In genomic region chr10:91632671-91633550, GRCh38 we compare ENCODE assay signal across 1 cellular context.
TF ChIP-seq lines count a peak whose summit lies in the region.

Gene PPP1R3C (minus strand): TSS chr10:91633071. CDS start chr10:91632969, 102 bp downstream.

TF ChIP-seq in HepG2, 621 proteins besides CTCF, POLR2A, EP300 and RAD21 (continued from another document and continues in another):
- TF ChIP-seq ZNF276 (CRISPR knock-in tag; IDR thresholded peaks at IDR 0.05; ENCODE audit: low read depth) = peak; percentile 87; the same call in 1 of the 2 replicates
- TF ChIP-seq STAT5B (CRISPR knock-in tag; IDR thresholded peaks at IDR 0.05) = no peak
- no peak for TF ChIP-seq SMARCC2 (IDR thresholded peaks at IDR 0.05)
- no peak; the same call in 1 of the 2 replicates for TF ChIP-seq CSRNP2 (CRISPR knock-in tag; conservative IDR thresholded peaks at IDR 0.05; ENCODE audit: low read depth)
- TF ChIP-seq ZNF652 (CRISPR knock-in tag; IDR thresholded peaks at IDR 0.05; ENCODE audit: borderline replicate concordance, low read depth) = no peak
- TF ChIP-seq ZNF781 (CRISPR knock-in tag; IDR thresholded peaks at IDR 0.05; ENCODE audit: borderline replicate concordance, not compliant biosample characterization) = peak; percentile 94
- TF ChIP-seq NCOA5 (CRISPR knock-in tag; IDR thresholded peaks at IDR 0.05) = no peak
- peak; percentile 69; the same call in 1 of the 2 replicates for TF ChIP-seq ZNF839 (CRISPR knock-in tag; IDR thresholded peaks at IDR 0.05; ENCODE audit: borderline replicate concordance)
- TF ChIP-seq MAZ (IDR thresholded peaks at IDR 0.05; ENCODE audit: borderline replicate concordance, low read depth, low read length) = peak; percentile 48; the same call in 1 of the 2 replicates
- peak; percentile 96 for TF ChIP-seq MAZ (CRISPR knock-in tag; IDR thresholded peaks at IDR 0.05; ENCODE audit: low read depth)
- peak; percentile 67; the same call in 1 of the 2 replicates for TF ChIP-seq SNAPC4 (CRISPR knock-in tag; IDR thresholded peaks at IDR 0.05)
- peak; percentile 93 for TF ChIP-seq ZNF451 (CRISPR knock-in tag; IDR thresholded peaks at IDR 0.05)
- TF ChIP-seq, protein P1, sequence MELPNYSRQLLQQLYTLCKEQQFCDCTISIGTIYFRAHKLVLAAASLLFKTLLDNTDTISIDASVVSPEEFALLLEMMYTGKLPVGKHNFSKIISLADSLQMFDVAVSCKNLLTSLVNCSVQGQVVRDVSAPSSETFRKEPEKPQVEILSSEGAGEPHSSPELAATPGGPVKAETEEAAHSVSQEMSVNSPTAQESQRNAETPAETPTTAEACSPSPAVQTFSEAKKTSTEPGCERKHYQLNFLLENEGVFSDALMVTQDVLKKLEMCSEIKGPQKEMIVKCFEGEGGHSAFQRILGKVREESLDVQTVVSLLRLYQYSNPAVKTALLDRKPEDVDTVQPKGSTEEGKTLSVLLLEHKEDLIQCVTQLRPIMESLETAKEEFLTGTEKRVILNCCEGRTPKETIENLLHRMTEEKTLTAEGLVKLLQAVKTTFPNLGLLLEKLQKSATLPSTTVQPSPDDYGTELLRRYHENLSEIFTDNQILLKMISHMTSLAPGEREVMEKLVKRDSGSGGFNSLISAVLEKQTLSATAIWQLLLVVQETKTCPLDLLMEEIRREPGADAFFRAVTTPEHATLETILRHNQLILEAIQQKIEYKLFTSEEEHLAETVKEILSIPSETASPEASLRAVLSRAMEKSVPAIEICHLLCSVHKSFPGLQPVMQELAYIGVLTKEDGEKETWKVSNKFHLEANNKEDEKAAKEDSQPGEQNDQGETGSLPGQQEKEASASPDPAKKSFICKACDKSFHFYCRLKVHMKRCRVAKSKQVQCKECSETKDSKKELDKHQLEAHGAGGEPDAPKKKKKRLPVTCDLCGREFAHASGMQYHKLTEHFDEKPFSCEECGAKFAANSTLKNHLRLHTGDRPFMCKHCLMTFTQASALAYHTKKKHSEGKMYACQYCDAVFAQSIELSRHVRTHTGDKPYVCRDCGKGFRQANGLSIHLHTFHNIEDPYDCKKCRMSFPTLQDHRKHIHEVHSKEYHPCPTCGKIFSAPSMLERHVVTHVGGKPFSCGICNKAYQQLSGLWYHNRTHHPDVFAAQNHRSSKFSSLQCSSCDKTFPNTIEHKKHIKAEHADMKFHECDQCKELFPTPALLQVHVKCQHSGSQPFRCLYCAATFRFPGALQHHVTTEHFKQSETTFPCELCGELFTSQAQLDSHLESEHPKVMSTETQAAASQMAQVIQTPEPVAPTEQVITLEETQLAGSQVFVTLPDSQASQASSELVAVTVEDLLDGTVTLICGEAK (IDR thresholded peaks at IDR 0.05) = no peak
- TF ChIP-seq, protein P1 (CRISPR knock-in tag; IDR thresholded peaks at IDR 0.05) = peak; percentile 94
- TF ChIP-seq ZBTB8A (CRISPR knock-in tag; IDR thresholded peaks at IDR 0.05; ENCODE audit: borderline replicate concordance, low read depth) = no peak; the same call in 1 of the 2 replicates
- TF ChIP-seq ZKSCAN1 (IDR thresholded peaks at IDR 0.05; ENCODE audit: low read length) = no peak
- TF ChIP-seq CENPBD1 (CRISPR knock-in tag; IDR thresholded peaks at IDR 0.05; ENCODE audit: borderline replicate concordance, low read depth) = no peak; the same call in 1 of the 2 replicates
- TF ChIP-seq GPN1 (CRISPR knock-in tag; IDR thresholded peaks at IDR 0.05; ENCODE audit: borderline replicate concordance) = no peak
- peak; percentile 95; the same call in 1 of the 2 replicates for TF ChIP-seq ZNF674 (CRISPR knock-in tag; IDR thresholded peaks at IDR 0.05; ENCODE audit: low read depth)
- TF ChIP-seq ZNF550 (CRISPR knock-in tag; IDR thresholded peaks at IDR 0.05; ENCODE audit: borderline replicate concordance) = no peak
- TF ChIP-seq ZNF768 (CRISPR knock-in tag; IDR thresholded peaks at IDR 0.05) = peak; percentile 78
- TF ChIP-seq HNF4A (CRISPR knock-in tag; IDR thresholded peaks at IDR 0.05) = peak; percentile 42; the same call in 1 of the 2 replicates
- TF ChIP-seq PHB2 (IDR thresholded peaks at IDR 0.05; ENCODE audit: partially characterized antibody) = no peak
- peak; percentile 98; the same call in 1 of the 2 replicates for TF ChIP-seq KDM3A (CRISPR knock-in tag; IDR thresholded peaks at IDR 0.05; ENCODE audit: low read depth)
- TF ChIP-seq MLXIP (CRISPR knock-in tag; IDR thresholded peaks at IDR 0.05; ENCODE audit: borderline replicate concordance) = peak; percentile 94
- TF ChIP-seq, protein P2, sequence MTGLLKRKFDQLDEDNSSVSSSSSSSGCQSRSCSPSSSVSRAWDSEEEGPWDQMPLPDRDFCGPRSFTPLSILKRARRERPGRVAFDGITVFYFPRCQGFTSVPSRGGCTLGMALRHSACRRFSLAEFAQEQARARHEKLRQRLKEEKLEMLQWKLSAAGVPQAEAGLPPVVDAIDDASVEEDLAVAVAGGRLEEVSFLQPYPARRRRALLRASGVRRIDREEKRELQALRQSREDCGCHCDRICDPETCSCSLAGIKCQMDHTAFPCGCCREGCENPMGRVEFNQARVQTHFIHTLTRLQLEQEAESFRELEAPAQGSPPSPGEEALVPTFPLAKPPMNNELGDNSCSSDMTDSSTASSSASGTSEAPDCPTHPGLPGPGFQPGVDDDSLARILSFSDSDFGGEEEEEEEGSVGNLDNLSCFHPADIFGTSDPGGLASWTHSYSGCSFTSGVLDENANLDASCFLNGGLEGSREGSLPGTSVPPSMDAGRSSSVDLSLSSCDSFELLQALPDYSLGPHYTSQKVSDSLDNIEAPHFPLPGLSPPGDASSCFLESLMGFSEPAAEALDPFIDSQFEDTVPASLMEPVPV (CRISPR knock-in tag; IDR thresholded peaks at IDR 0.05) = peak; percentile 92
- TF ChIP-seq, protein P3, sequence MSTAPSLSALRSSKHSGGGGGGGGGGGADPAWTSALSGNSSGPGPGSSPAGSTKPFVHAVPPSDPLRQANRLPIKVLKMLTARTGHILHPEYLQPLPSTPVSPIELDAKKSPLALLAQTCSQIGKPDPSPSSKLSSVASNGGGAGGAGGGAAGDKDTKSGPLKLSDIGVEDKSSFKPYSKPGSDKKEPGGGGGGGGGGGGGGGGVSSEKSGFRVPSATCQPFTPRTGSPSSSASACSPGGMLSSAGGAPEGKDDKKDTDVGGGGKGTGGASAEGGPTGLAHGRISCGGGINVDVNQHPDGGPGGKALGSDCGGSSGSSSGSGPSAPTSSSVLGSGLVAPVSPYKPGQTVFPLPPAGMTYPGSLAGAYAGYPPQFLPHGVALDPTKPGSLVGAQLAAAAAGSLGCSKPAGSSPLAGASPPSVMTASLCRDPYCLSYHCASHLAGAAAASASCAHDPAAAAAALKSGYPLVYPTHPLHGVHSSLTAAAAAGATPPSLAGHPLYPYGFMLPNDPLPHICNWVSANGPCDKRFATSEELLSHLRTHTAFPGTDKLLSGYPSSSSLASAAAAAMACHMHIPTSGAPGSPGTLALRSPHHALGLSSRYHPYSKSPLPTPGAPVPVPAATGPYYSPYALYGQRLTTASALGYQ (CRISPR knock-in tag; IDR thresholded peaks at IDR 0.05) = peak; percentile 81
- peak; percentile 94 for TF ChIP-seq HOXA9 (CRISPR knock-in tag; IDR thresholded peaks at IDR 0.05; ENCODE audit: borderline replicate concordance)
- no peak for TF ChIP-seq SRF (IDR thresholded peaks at IDR 0.05; ENCODE audit: low read depth, low read length)
